29 cellular contexts compared by ENCODE assay signal in genomic region chr15:53830707-53831386, GRCh38.
DNase-seq lines count a peak whose midpoint lies in the region; ATAC-seq, FAIRE-seq and TF ChIP-seq lines count a peak whose summit lies in the region.
"Had no signal": no experiment of that assay in that cellular context is flagged by ENCODE, and none has a peak within 500 bp of the region (broad histone marks: within the 10 kb centered on the region; RNA-seq: fewer than 3 reads in every experiment).

No MANE protein-coding gene starts in this region.

- TF ChIP-seq CTCF in Caco-2 (IDR thresholded peaks at IDR 0.05; ENCODE audit: insufficient read depth in 1 of 2, low read depth in 1 of 2, low read length in 1 of 2, severe bottlenecking in 1 of 2, unreplicated experiment in 1 of 2) (no peak), kidney (IDR thresholded peaks at IDR 0.05; ENCODE audit: borderline replicate concordance, extremely low read depth, insufficient read depth) (no peak), nephron progenitor cell (IDR thresholded peaks at IDR 0.05) (no peak)

- peaks cover 62% of the 10 kb centered on the region for H3K4me1 Mint-ChIP-seq in Caco-2 (ENCODE audit: low read depth, unreplicated experiment)
- peaks cover 13% of the 10 kb centered on the region for H3K4me1 Mint-ChIP-seq in nephron progenitor cell
- no peaks in the 10 kb centered on the region for H3K4me1 Mint-ChIP-seq in activated T-helper 1 cell treated with anti-CD3 and anti-CD28 coated beads, Interleukin-12 subunit alpha, Interleukin-12 subunit beta, Interleukin-2, Interleukin-4 antibody, amounts not matched to agents 30 ng/mL and 10 ng/mL and 1 ng/mL, durations not matched to agents 14 hours and 24 hours and 36 hours (ENCODE audit: low read depth)
- H3K4me1 Mint-ChIP-seq: activated CD4-positive, alpha-beta memory T cell treated with anti-CD3 and anti-CD28 coated beads, Interleukin-2, amount 10 ng/mL, durations not matched to agents 7 days and 5 days had no signal

- H3K36me3 ChIP-seq in Caco-2 (ENCODE audit: control insufficient read depth, insufficient read depth, low read length) (no peaks in the 10 kb centered on the region), HUES6 (ENCODE audit: control insufficient read depth, insufficient read depth, low read length) (no peaks in the 10 kb centered on the region), kidney (ENCODE audit: control insufficient read depth in 1 of 2, insufficient read depth in 2 of 2, low read length in 2 of 2) (no peaks in the 10 kb centered on the region)
- H3K36me3 ChIP-seq: BLaER1, spleen, upper lobe of left lung had no signal

- no TSS peak for BruUV-seq in Caco-2 (replicated peaks; lab: Mats Ljungman, UMichigan)

- H3K27ac ChIP-seq in HUES6 (ENCODE audit: low read depth, low read length): peak overlapping the region; percentile 16; the same call in 1 of the 2 replicates
- H3K27ac ChIP-seq in kidney (ENCODE audit: low read depth in 2 of 2, low read length in 2 of 2): peak overlapping the region; percentile 9 to 38
- H3K27ac ChIP-seq: BLaER1, coronary artery, SK-N-MC, spleen, upper lobe of left lung had no signal

- H3K9me3 Mint-ChIP-seq in Caco-2 (ENCODE audit: unreplicated experiment) (peaks cover 21% of the 10 kb centered on the region), nephron progenitor cell (no peaks in the 10 kb centered on the region)
- no peaks in the 10 kb centered on the region for H3K9me3 Mint-ChIP-seq in activated T-helper 1 cell treated with anti-CD3 and anti-CD28 coated beads, Interleukin-12 subunit alpha, Interleukin-12 subunit beta, Interleukin-2, Interleukin-4 antibody, amounts not matched to agents 30 ng/mL and 10 ng/mL and 1 ng/mL, durations not matched to agents 14 hours and 24 hours and 36 hours

- no peak overlapping the region for H3K9ac ChIP-seq in HUES6 (ENCODE audit: low read length)
- H3K9ac ChIP-seq in kidney (ENCODE audit: low read length in 2 of 2): peak overlapping the region in 1 of 2 donors; percentile 23
- H3K9ac ChIP-seq: BLaER1 had no signal

- FAIRE-seq in kidney (lab: Jason Lieb, UNC): no peak
- no peak for FAIRE-seq in HTR-8/SVneo (lab: Jason Lieb, UNC)
- FAIRE-seq: GM12878, TTC549 had no signal

- no peak for ATAC-seq in GM21737 (IDR thresholded peaks at IDR 0.05; ENCODE audit: unreplicated experiment)
- ATAC-seq: activated naive CD4-positive, alpha-beta T cell treated with anti-CD3 and anti-CD28 coated beads, Interleukin-2, amount 50 U/mL, for 72 hours; GM12878; left ventricle myocardium superior; natural killer cell treated with Interleukin-12 subunit alpha and Interleukin-12 subunit beta and Interleukin-15 and Interleukin-18, amount 100 ng/mL, for 72 hours had no signal

- intact Hi-C loops in Caco-2 (cut with micrococcal nuclease; ENCODE audit: unreplicated experiment) (loop anchor here (1.0 to 5.0 kb wide), 3 partner anchors 31 to 1531 kb away; no protein-coding TSS in a partner anchor), kidney (cut with DNase I) (no loop called here)
- intact Hi-C loops in activated T-helper 1 cell treated with anti-CD3 and anti-CD28 coated beads, Interleukin-12 subunit alpha, Interleukin-12 subunit beta, Interleukin-2, Interleukin-4 antibody, amounts not matched to agents 30 ng/mL and 10 ng/mL and 1 ng/mL, durations not matched to agents 14 hours and 24 hours and 36 hours (cut with micrococcal nuclease): no loop called here

- peak overlapping the region; percentile 60 for H3K4me3 Mint-ChIP-seq in Caco-2 (ENCODE audit: unreplicated experiment)
- no peak overlapping the region for H3K4me3 Mint-ChIP-seq in nephron progenitor cell
- H3K4me3 Mint-ChIP-seq in activated T-helper 1 cell treated with anti-CD3 and anti-CD28 coated beads, Interleukin-12 subunit alpha, Interleukin-12 subunit beta, Interleukin-2, Interleukin-4 antibody, amounts not matched to agents 30 ng/mL and 10 ng/mL and 1 ng/mL, durations not matched to agents 14 hours and 24 hours and 36 hours: no peak overlapping the region
- H3K4me3 Mint-ChIP-seq: activated CD4-positive, alpha-beta memory T cell treated with anti-CD3 and anti-CD28 coated beads, Interleukin-2, amount 10 ng/mL, durations not matched to agents 7 days and 5 days; natural killer cell treated with Interleukin-12 subunit alpha and Interleukin-12 subunit beta and Interleukin-15 and Interleukin-18, amount 100 ng/mL, for 72 hours; T-helper 1 cell treated with Interleukin-12 subunit alpha and Interleukin-12 subunit beta and Interleukin-4 antibody, amounts not matched to agents 30 μg/mL and 1 μg/mL, for 36 hours had no signal

- H3K27ac Mint-ChIP-seq in Caco-2 (ENCODE audit: unreplicated experiment): peak overlapping the region; percentile 91
- no peak overlapping the region for H3K27ac Mint-ChIP-seq in nephron progenitor cell
- H3K27ac Mint-ChIP-seq in activated T-helper 1 cell treated with anti-CD3 and anti-CD28 coated beads, Interleukin-12 subunit alpha, Interleukin-12 subunit beta, Interleukin-2, Interleukin-4 antibody, amounts not matched to agents 30 ng/mL and 10 ng/mL and 1 ng/mL, durations not matched to agents 14 hours and 24 hours and 36 hours: no peak overlapping the region
- H3K27ac Mint-ChIP-seq: activated CD4-positive, alpha-beta memory T cell treated with anti-CD3 and anti-CD28 coated beads, Interleukin-2, amount 10 ng/mL, durations not matched to agents 7 days and 5 days; activated naive CD4-positive, alpha-beta T cell treated with anti-CD3 and anti-CD28 coated beads, Interleukin-2, amount 50 U/mL, for 72 hours; activated T-helper 2 cell treated with anti-CD3 and anti-CD28 coated beads, Interferon-gamma antibody, Interleukin-2, Interleukin-4, amounts not matched to agents 10 μg/mL and 5 μg/mL and 100 μg/mL, durations not matched to agents 14 hours and 24 hours and 36 hours; natural killer cell treated with Interleukin-12 subunit alpha and Interleukin-12 subunit beta and Interleukin-15 and Interleukin-18, amount 100 ng/mL, for 72 hours; T-helper 1 cell treated with Interleukin-12 subunit alpha and Interleukin-12 subunit beta and Interleukin-4 antibody, amounts not matched to agents 30 μg/mL and 1 μg/mL, for 36 hours had no signal

- CTCF ChIA-PET in Caco-2 (lab: Charles Lee): interaction anchor here (2.7 kb wide), 2 partner anchors 13 to 20 kb away, joined by 16 to 19 read pairs; no protein-coding TSS in a partner anchor

- DNase-seq in Caco-2: peak; percentile 81 to 90
- no peak for DNase-seq in kidney
- peak; percentile 8 for DNase-seq in nephron progenitor cell
- no peak for DNase-seq in activated T-helper 1 cell treated with anti-CD3 and anti-CD28 coated beads, Interleukin-12 subunit alpha, Interleukin-12 subunit beta, Interleukin-2, Interleukin-4 antibody, amounts not matched to agents 30 ng/mL and 10 ng/mL and 1 ng/mL, durations not matched to agents 14 hours and 24 hours and 36 hours (ENCODE audit: low spot score)
- no peak for DNase-seq in NOMO-1 treated with DMSO at 0.1 percent for 48 hours (lab: John Stamatoyannopoulos, UW; ENCODE audit: unreplicated experiment)
- no peak for DNase-seq in HTR-8/SVneo (ENCODE audit: insufficient read length, low spot score)
- DNase-seq: activated CD4-positive, alpha-beta memory T cell treated with anti-CD3 and anti-CD28 coated beads, Interleukin-2, amount 10 ng/mL, durations not matched to agents 7 days and 5 days; effector memory CD4-positive, alpha-beta T cell; erythroblast; KBM-7; left ventricle myocardium superior; NCI-H2029 treated with DMSO at 0.1 percent for 48 hours; NCI-H2227 treated with DMSO at 0.1 percent for 48 hours; NCI-H748 treated with DMSO at 0.1 percent for 48 hours; retina; RPMI8226; spleen; upper lobe of left lung had no signal

- POLR2A ChIA-PET in Caco-2 (lab: Charles Lee): interaction anchor here (1.8 to 3.4 kb wide), 2 partner anchors 13 to 20 kb away, joined by 14 to 39 read pairs; no protein-coding TSS in a partner anchor

- H3K9me3 ChIP-seq in Caco-2: peaks cover 4% of the 10 kb centered on the region; the same call in 1 of the 2 replicates
- H3K9me3 ChIP-seq in HUES6 (ENCODE audit: control insufficient read depth, insufficient read depth, low read depth, low read length): peaks cover 13% of the 10 kb centered on the region; the same call in 1 of the 2 replicates
- H3K9me3 ChIP-seq in kidney (ENCODE audit: control insufficient read depth in 1 of 2, low read length in 2 of 2): no peaks in the 10 kb centered on the region
- H3K9me3 ChIP-seq: BLaER1, spleen, upper lobe of left lung had no signal

- peaks cover 24% of the 10 kb centered on the region for H3K36me3 Mint-ChIP-seq in Caco-2 (ENCODE audit: insufficient read depth, unreplicated experiment)
- H3K36me3 Mint-ChIP-seq in nephron progenitor cell (ENCODE audit: low read depth): no peaks in the 10 kb centered on the region
- no peaks in the 10 kb centered on the region for H3K36me3 Mint-ChIP-seq in activated T-helper 1 cell treated with anti-CD3 and anti-CD28 coated beads, Interleukin-12 subunit alpha, Interleukin-12 subunit beta, Interleukin-2, Interleukin-4 antibody, amounts not matched to agents 30 ng/mL and 10 ng/mL and 1 ng/mL, durations not matched to agents 14 hours and 24 hours and 36 hours (ENCODE audit: low read depth)
- H3K36me3 Mint-ChIP-seq: activated naive CD4-positive, alpha-beta T cell treated with anti-CD3 and anti-CD28 coated beads, Interleukin-2, amount 50 U/mL, for 72 hours; natural killer cell treated with Interleukin-12 subunit alpha and Interleukin-12 subunit beta and Interleukin-15 and Interleukin-18, amount 100 ng/mL, for 72 hours had no signal

- H3K4me1 ChIP-seq in Caco-2 (peaks cover 62% of the 10 kb centered on the region), HUES6 (ENCODE audit: control insufficient read depth, insufficient read depth, low read length) (peaks cover 31% of the 10 kb centered on the region), kidney (ENCODE audit: control insufficient read depth in 1 of 2, insufficient read depth in 1 of 2, low read depth in 1 of 2, low read length in 2 of 2) (peaks cover 7 to 10% of the 10 kb centered on the region in 2 donors)
- H3K4me1 ChIP-seq: BLaER1, spleen had no signal

- no peaks in the 10 kb centered on the region for H3K27me3 Mint-ChIP-seq in Caco-2 (ENCODE audit: insufficient read depth, unreplicated experiment)
- H3K27me3 Mint-ChIP-seq in nephron progenitor cell (ENCODE audit: low read depth, poor library complexity): no peaks in the 10 kb centered on the region
- H3K27me3 Mint-ChIP-seq in activated T-helper 1 cell treated with anti-CD3 and anti-CD28 coated beads, Interleukin-12 subunit alpha, Interleukin-12 subunit beta, Interleukin-2, Interleukin-4 antibody, amounts not matched to agents 30 ng/mL and 10 ng/mL and 1 ng/mL, durations not matched to agents 14 hours and 24 hours and 36 hours (ENCODE audit: insufficient read depth): no peaks in the 10 kb centered on the region
- H3K27me3 Mint-ChIP-seq: activated CD4-positive, alpha-beta memory T cell treated with anti-CD3 and anti-CD28 coated beads, Interleukin-2, amount 10 ng/mL, durations not matched to agents 7 days and 5 days; natural killer cell treated with Interleukin-12 subunit alpha and Interleukin-12 subunit beta and Interleukin-15 and Interleukin-18, amount 100 ng/mL, for 72 hours had no signal

- H3K27me3 ChIP-seq in Caco-2 (replicated peaks; ENCODE audit: control insufficient read depth, insufficient read depth, low read length): no peaks in the 10 kb centered on the region
- no peaks in the 10 kb centered on the region for H3K27me3 ChIP-seq in HUES6 (ENCODE audit: control insufficient read depth, insufficient read depth, low read length)
- H3K27me3 ChIP-seq: BLaER1, spleen, upper lobe of left lung had no signal

- H3K4me3 ChIP-seq in Caco-2 (ENCODE audit: low read depth, low read length) (0 out of 2 replicates have a peak overlapping the region, but pooled peaks have one; percentile 5), HUES6 (ENCODE audit: low read depth, low read length) (no peak overlapping the region), kidney (ENCODE audit: low read length in 2 of 2) (peak overlapping the region; percentile 42 to 55)
- H3K4me3 ChIP-seq: BLaER1, coronary artery, GM12878, SK-N-MC, spleen, upper lobe of left lung had no signal

Comparison
In these comparisons a context has a peak if more than half of its experiments do, and no peak if none do; other contexts are left out.
1. DNase-seq: peak in Caco-2 (2 of 2) and nephron progenitor cell (single experiment); none in kidney (single experiment), activated T-helper 1 cell treated with anti-CD3 and anti-CD28 coated beads, Interleukin-12 subunit alpha, Interleukin-12 subunit beta, Interleukin-2, Interleukin-4 antibody, amounts not matched to agents 30 ng/mL and 10 ng/mL and 1 ng/mL, durations not matched to agents 14 hours and 24 hours and 36 hours (single experiment), NOMO-1 treated with DMSO at 0.1 percent for 48 hours (single experiment) and HTR-8/SVneo (single experiment).